ENCODE assay signal across 22 cellular contexts in genomic region chr7:145464287-145464686, GRCh38.
"Had no signal": no experiment of that assay in that cellular context is flagged by ENCODE, and none has a peak within 500 bp of the region (broad histone marks: within the 10 kb centered on the region; RNA-seq: fewer than 3 reads in every experiment).

No MANE protein-coding gene starts in this region.

- DNase-seq: hypothalamus; immature natural killer cell; left ventricle myocardium inferior; naive thymus-derived CD8-positive, alpha-beta T cell; nucleus accumbens; ovary; posterior cingulate gyrus; retina; right cardiac atrium; spleen; stimulated activated CD4-positive, alpha-beta T cell treated with anti-CD3 and anti-CD28 coated beads, Interleukin-4, amount 100 ng/mL, for 4 hours; stimulated activated CD8-positive, alpha-beta memory T cell treated with anti-CD3 and anti-CD28 coated beads, Interleukin-4, amount 100 ng/mL, for 48 hours; stimulated activated naive CD4-positive, alpha-beta T cell treated with Interleukin-2 at 50 U/mL for 16 hours; stimulated activated naive CD8-positive, alpha-beta T cell treated with anti-CD3 and anti-CD28 coated beads, Interleukin-15, amount 100 ng/mL, for 72 hours; substantia nigra; uterus had no signal

- ATAC-seq: naive thymus-derived CD8-positive, alpha-beta T cell; right cardiac atrium; sciatic nerve; stimulated activated memory B cell treated with anti-CD40 and anti-IgM and Interleukin-4, amounts not matched to agents 10 μg/mL and 1 μg/mL and 100 μg/mL, for 72 hours; stimulated activated naive CD8-positive, alpha-beta T cell treated with anti-CD3 and anti-CD28 coated beads, Interleukin-15, amount 100 ng/mL, for 72 hours had no signal

- H3K4me1 ChIP-seq: left ventricle myocardium inferior, prostate gland, spleen, tibial nerve, uterus had no signal

- H3K4me3 ChIP-seq: left ventricle myocardium inferior, ovary, prostate gland, skin epidermis, spleen, tibial nerve, uterus had no signal

- H3K36me3 ChIP-seq: left ventricle myocardium inferior, ovary, prostate gland, spleen, tibial nerve, uterus had no signal

- H3K27ac ChIP-seq: left ventricle myocardium inferior, ovary, prostate gland, skin epidermis, spleen, tibial nerve, uterus had no signal

- H3K27me3 ChIP-seq: ovary, tibial nerve, uterus had no signal

- FAIRE-seq: islet of Langerhans had no signal

- H3K9me3 ChIP-seq: ovary, prostate gland, uterus had no signal
